18 cellular contexts compared by ENCODE assay signal in the genomic region with DNA sequence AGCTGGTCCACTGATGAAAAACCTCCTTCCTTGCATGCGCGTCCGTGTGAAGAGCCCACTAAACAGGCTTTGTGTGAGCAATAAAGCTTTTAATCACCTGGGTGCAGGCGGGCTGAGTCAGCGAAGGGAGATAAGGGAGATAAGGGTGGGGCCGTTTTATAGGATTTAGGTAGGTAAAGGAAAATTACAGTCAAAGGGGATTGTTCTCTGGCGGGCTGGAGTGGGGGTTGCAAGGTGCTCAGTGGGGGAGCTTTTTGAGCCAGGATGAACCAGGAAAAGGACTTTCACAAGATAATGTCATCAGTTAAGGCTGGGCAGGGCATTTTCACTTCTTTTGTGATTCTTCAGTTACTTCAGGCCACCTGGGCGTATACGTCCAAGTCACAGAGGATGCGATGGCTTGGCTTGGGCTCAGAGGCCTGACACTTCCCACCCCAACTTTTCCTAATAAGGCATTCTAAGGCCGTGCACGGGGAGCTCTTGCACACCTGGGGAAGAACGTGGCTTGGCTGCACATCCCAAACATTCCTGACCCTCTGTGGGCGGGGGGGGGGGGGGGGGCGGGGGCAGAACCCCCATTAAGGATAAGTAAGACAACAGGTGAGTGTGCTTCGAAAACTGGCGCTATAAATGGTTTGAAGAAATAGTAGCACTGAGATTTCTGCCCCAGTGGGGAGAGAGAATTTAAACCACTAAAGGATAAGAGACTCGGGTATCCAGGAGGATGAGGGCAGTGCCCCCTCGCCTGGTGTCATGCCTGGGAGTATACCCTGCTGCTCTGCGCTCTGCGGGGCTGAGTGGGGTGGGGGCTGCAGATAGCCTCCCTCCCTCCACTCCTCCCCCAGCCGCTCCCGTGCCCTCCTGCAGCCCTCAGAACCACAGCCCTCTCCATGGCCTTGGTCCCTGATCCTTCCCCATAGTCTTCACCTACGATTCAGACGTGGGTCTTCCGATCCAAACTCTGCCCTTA.
DNase-seq lines count a peak whose midpoint lies in the region; ATAC-seq and TF ChIP-seq lines count a peak whose summit lies in the region.
"Had no signal": no experiment of that assay in that cellular context is flagged by ENCODE, and none has a peak within 500 bp of the region (broad histone marks: within the 10 kb centered on the region; RNA-seq: fewer than 3 reads in every experiment).

No MANE protein-coding gene starts in this region.

- H3K27ac ChIP-seq in endodermal cell (ENCODE audit: low read depth, low read length): no peak overlapping the region
- H3K27ac ChIP-seq: parathyroid adenoma had no signal

- peak; percentile 82 for DNase-seq in LoVo (ENCODE audit: low spot score)
- peak; percentile 90 for DNase-seq in endodermal cell
- DNase-seq in mesothelial cell of epicardium (ENCODE audit: low spot score in 2 of 2, unreplicated experiment in 2 of 2): no peak
- DNase-seq in NCI-H1048 (lab: John Stamatoyannopoulos, UW): no peak
- DNase-seq: activated CD4-positive, CD25-positive, alpha-beta regulatory T cell; activated naive CD8-positive, alpha-beta T cell treated with anti-CD3 and anti-CD28 coated beads, Interleukin-2, amount 10 ng/mL, durations not matched to agents 7 days and 5 days; foreskin melanocyte; HCEC 1CT; naive B cell; NCI-H1694 treated with DMSO at 0.1 percent for 48 hours; SIG-M5; stimulated activated CD4-positive, alpha-beta T cell treated with anti-CD3 and anti-CD28 coated beads, Interleukin-2, amount 100 ng/mL, for 48 hours had no signal

- H3K9me3 Mint-ChIP-seq in endodermal cell: no peaks in the 10 kb centered on the region
- no peaks in the 10 kb centered on the region for H3K9me3 Mint-ChIP-seq in mesothelial cell of epicardium
- H3K9me3 Mint-ChIP-seq: activated naive CD8-positive, alpha-beta T cell treated with anti-CD3 and anti-CD28 coated beads, Interleukin-2, amount 10 ng/mL, durations not matched to agents 7 days and 5 days; naive B cell had no signal

- H3K36me3 ChIP-seq in ES-I3 (ENCODE audit: insufficient read depth, low read length) (no peaks in the 10 kb centered on the region), endodermal cell (ENCODE audit: control insufficient read depth, insufficient read depth, low read length) (peaks cover 16% of the 10 kb centered on the region)

- no peak for ATAC-seq in GM19455 (IDR thresholded peaks at IDR 0.05; ENCODE audit: unreplicated experiment)
- ATAC-seq in HG02970 (IDR thresholded peaks at IDR 0.05; ENCODE audit: low FRiP score, unreplicated experiment): no peak
- ATAC-seq in GM19467 (IDR thresholded peaks at IDR 0.05; ENCODE audit: unreplicated experiment): no peak

- H3K9me3 ChIP-seq in ES-I3 (ENCODE audit: control insufficient read depth, insufficient read depth, low read length): no peaks in the 10 kb centered on the region
- H3K9me3 ChIP-seq in endodermal cell (ENCODE audit: control insufficient read depth, low read length): no peaks in the 10 kb centered on the region

- peak overlapping the region; percentile 32; the same call in 1 of the 2 replicates for H3K9ac ChIP-seq in ES-I3 (ENCODE audit: low read depth, low read length)
- H3K9ac ChIP-seq in endodermal cell (ENCODE audit: extremely low read depth, low read length, poor library complexity, severe bottlenecking): no peak overlapping the region
- H3K9ac ChIP-seq: parathyroid adenoma had no signal

- no peak overlapping the region for H3K4me3 ChIP-seq in endodermal cell (ENCODE audit: low read length)
- H3K4me3 ChIP-seq: lung had no signal

- H3K27me3 Mint-ChIP-seq in endodermal cell (ENCODE audit: insufficient read depth) (peaks cover 51% of the 10 kb centered on the region), mesothelial cell of epicardium (ENCODE audit: low read depth) (no peaks in the 10 kb centered on the region)
- H3K27me3 Mint-ChIP-seq: activated naive CD8-positive, alpha-beta T cell treated with anti-CD3 and anti-CD28 coated beads, Interleukin-2, amount 10 ng/mL, durations not matched to agents 7 days and 5 days; naive B cell had no signal

- H3K27ac Mint-ChIP-seq in endodermal cell: peak overlapping the region; percentile 59
- H3K27ac Mint-ChIP-seq in mesothelial cell of epicardium: peak overlapping the region; percentile 22
- H3K27ac Mint-ChIP-seq: activated naive CD8-positive, alpha-beta T cell treated with anti-CD3 and anti-CD28 coated beads, Interleukin-2, amount 10 ng/mL, durations not matched to agents 7 days and 5 days had no signal

- H3K4me1 Mint-ChIP-seq in endodermal cell: peaks cover 43% of the 10 kb centered on the region
- H3K4me1 Mint-ChIP-seq in mesothelial cell of epicardium: peaks cover 65% of the 10 kb centered on the region
- H3K4me1 Mint-ChIP-seq: naive B cell had no signal

- peak overlapping the region; percentile 19 for H3K4me3 Mint-ChIP-seq in endodermal cell
- H3K4me3 Mint-ChIP-seq in mesothelial cell of epicardium: no peak overlapping the region
- H3K4me3 Mint-ChIP-seq: activated naive CD8-positive, alpha-beta T cell treated with anti-CD3 and anti-CD28 coated beads, Interleukin-2, amount 10 ng/mL, durations not matched to agents 7 days and 5 days; naive B cell had no signal

- peaks cover 16% of the 10 kb centered on the region for H3K36me3 Mint-ChIP-seq in endodermal cell (ENCODE audit: low read depth)
- peaks cover 9% of the 10 kb centered on the region for H3K36me3 Mint-ChIP-seq in mesothelial cell of epicardium

- WGBS in endodermal cell (ENCODE audit: insufficient coverage in 1 of 2, insufficient read length in 1 of 2), 2 experiments: 22 to 45% methylated on average over 10 to 25 of the region's 26 CpGs

- no peak for TF ChIP-seq CTCF in endodermal cell (conservative IDR thresholded peaks at IDR 0.05)
- no peak for TF ChIP-seq CTCF in mesothelial cell of epicardium (IDR thresholded peaks at IDR 0.05; ENCODE audit: unreplicated experiment)

- H3K4me1 ChIP-seq in ES-I3 (ENCODE audit: insufficient read depth, low read length) (peaks cover 40% of the 10 kb centered on the region), endodermal cell (ENCODE audit: control insufficient read depth, insufficient read depth, low read length) (peaks cover 2% of the 10 kb centered on the region)
- H3K4me1 ChIP-seq: parathyroid adenoma had no signal

- H3K27me3 ChIP-seq in endodermal cell (ENCODE audit: control insufficient read depth, insufficient read depth, low read length, poor library complexity, severe bottlenecking): peaks cover 22% of the 10 kb centered on the region

Comparison
In these comparisons a context has a peak if more than half of its experiments do, and no peak if none do; other contexts are left out.
1. DNase-seq: peak in LoVo (single experiment) and endodermal cell (single experiment); none in mesothelial cell of epicardium (0 of 2) and NCI-H1048 (single experiment).